Comparison of ENCODE assay signal across 12 cellular contexts in genomic region chr4:123776267-123776666, GRCh38.
DNase-seq lines count a peak whose midpoint lies in the region; ATAC-seq and TF ChIP-seq lines count a peak whose summit lies in the region.
"Had no signal": no experiment of that assay in that cellular context is flagged by ENCODE, and none has a peak within 500 bp of the region (broad histone marks: within the 10 kb centered on the region; RNA-seq: fewer than 3 reads in every experiment).

No MANE protein-coding gene starts in this region.

- no peaks in the 10 kb centered on the region for H3K27me3 Mint-ChIP-seq in dendritic cell treated with granulocyte-macrophage colony-stimulating factor and Interleukin-4, amounts not matched to agents 40 ng/mL and 50 ng/mL, for 4 days

- DNase-seq in body of pancreas (no peak), NCI-H2171 treated with DMSO at 0.1 percent for 48 hours (lab: John Stamatoyannopoulos, UW) (no peak)
- DNase-seq: esophagus squamous epithelium, kidney, NCI-H1694 had no signal

- H3K27me3 ChIP-seq in body of pancreas: no peaks in the 10 kb centered on the region
- H3K27me3 ChIP-seq: esophagus squamous epithelium had no signal

- no peaks in the 10 kb centered on the region for H3K9me3 ChIP-seq in body of pancreas
- H3K9me3 ChIP-seq: esophagus squamous epithelium had no signal

- H3K27ac Mint-ChIP-seq in dendritic cell treated with granulocyte-macrophage colony-stimulating factor and Interleukin-4, amounts not matched to agents 40 ng/mL and 50 ng/mL, for 4 days: peak overlapping the region; percentile 1

- intact Hi-C loops in dendritic cell treated with granulocyte-macrophage colony-stimulating factor and Interleukin-4, amounts not matched to agents 40 ng/mL and 50 ng/mL, for 4 days (cut with micrococcal nuclease): no loop called here
- intact Hi-C loops in body of pancreas (cut with DNase I): loop anchor here (10.0 kb wide), 1 partner anchor 489 kb away; no protein-coding TSS in a partner anchor

- H3K27ac ChIP-seq in body of pancreas: no peak overlapping the region
- H3K27ac ChIP-seq: SK-N-MC had no signal

- no peak overlapping the region for H3K4me3 ChIP-seq in body of pancreas
- H3K4me3 ChIP-seq: esophagus squamous epithelium, SK-N-MC had no signal

- peaks cover 17% of the 10 kb centered on the region for H3K9me3 Mint-ChIP-seq in dendritic cell treated with granulocyte-macrophage colony-stimulating factor and Interleukin-4, amounts not matched to agents 40 ng/mL and 50 ng/mL, for 4 days

- peaks cover 14% of the 10 kb centered on the region for H3K4me1 Mint-ChIP-seq in dendritic cell treated with granulocyte-macrophage colony-stimulating factor and Interleukin-4, amounts not matched to agents 40 ng/mL and 50 ng/mL, for 4 days (ENCODE audit: low read depth)

- TF ChIP-seq CTCF in body of pancreas (IDR thresholded peaks at IDR 0.05): no peak

- H3K36me3 ChIP-seq in body of pancreas (replicated peaks in 1 of 2; ENCODE audit: insufficient read depth in 1 of 2, low read depth in 2 of 2): no peaks in the 10 kb centered on the region
- H3K36me3 ChIP-seq: esophagus squamous epithelium had no signal

- WGBS in body of pancreas, 2 donors: 87 to 89% methylated on average over 1 of the region's 1 CpG

- TF ChIP-seq POLR2A in body of pancreas (IDR thresholded peaks at IDR 0.05): no peak

- H3K4me1 ChIP-seq in body of pancreas: no peaks in the 10 kb centered on the region
- H3K4me1 ChIP-seq: esophagus squamous epithelium, parathyroid adenoma had no signal

- H3K4me3 Mint-ChIP-seq in dendritic cell treated with granulocyte-macrophage colony-stimulating factor and Interleukin-4, amounts not matched to agents 40 ng/mL and 50 ng/mL, for 4 days: no peak overlapping the region

- no peaks in the 10 kb centered on the region for H3K36me3 Mint-ChIP-seq in dendritic cell treated with granulocyte-macrophage colony-stimulating factor and Interleukin-4, amounts not matched to agents 40 ng/mL and 50 ng/mL, for 4 days (ENCODE audit: low read depth)

- ATAC-seq in GM18907 (IDR thresholded peaks at IDR 0.05; ENCODE audit: unreplicated experiment) (peak; percentile 99), GM21529 (IDR thresholded peaks at IDR 0.05; ENCODE audit: unreplicated experiment) (peak; percentile 98), HG03135 (IDR thresholded peaks at IDR 0.05; ENCODE audit: unreplicated experiment) (peak; percentile 96), body of pancreas (no peak), esophagus mucosa (no peak)

Comparison
In these comparisons a context has a peak if more than half of its experiments do, and no peak if none do; other contexts are left out.
1. ATAC-seq: peak in GM18907 (single experiment), GM21529 (single experiment) and HG03135 (single experiment); none in body of pancreas (single experiment) and esophagus mucosa (single experiment).